ENCODE assay signal across 1 cellular context in genomic region chr1:241992734-241993133, GRCh38.
TF ChIP-seq lines count a peak whose summit lies in the region.

No MANE protein-coding gene starts in this region.

TF ChIP-seq in HEK293, 187 proteins besides CTCF, POLR2A, EP300 and RAD21:
- TF ChIP-seq ZNF600 (tag by site-specific recombination; IDR thresholded peaks at IDR 0.05) (peak; percentile 94), ZNF157 (tag by site-specific recombination; IDR thresholded peaks at IDR 0.05) (no peak), ZNF530 (tag by site-specific recombination; IDR thresholded peaks at IDR 0.05; ENCODE audit: low read depth) (no peak), ZIC2 (tag by site-specific recombination; IDR thresholded peaks at IDR 0.05) (no peak), ZNF514 (tag by site-specific recombination; IDR thresholded peaks at IDR 0.05) (no peak), ZNF140 (tag by site-specific recombination; IDR thresholded peaks at IDR 0.05) (no peak), ZNF174 (tag by site-specific recombination; IDR thresholded peaks at IDR 0.05) (no peak), HOXC10 (CRISPR knock-in tag; IDR thresholded peaks at IDR 0.05) (no peak), ZNF670 (tag by site-specific recombination; IDR thresholded peaks at IDR 0.05; ENCODE audit: low read depth) (no peak), ZNF292 (tag by site-specific recombination; IDR thresholded peaks at IDR 0.05; ENCODE audit: borderline replicate concordance, low read depth) (no peak), ZNF830 (tag by site-specific recombination; IDR thresholded peaks at IDR 0.05; ENCODE audit: low read depth) (no peak), SP7 (tag by site-specific recombination; IDR thresholded peaks at IDR 0.05) (0 out of 2 replicates have a peak, but pooled peaks have one; percentile 23), PBX3 (CRISPR knock-in tag; IDR thresholded peaks at IDR 0.05) (no peak), ZNF274 (IDR thresholded peaks at IDR 0.05; ENCODE audit: low read length) (no peak), ZNF274 (tag by site-specific recombination; IDR thresholded peaks at IDR 0.05; ENCODE audit: borderline replicate concordance) (no peak), ZNF211 (tag by site-specific recombination; IDR thresholded peaks at IDR 0.05; ENCODE audit: low read depth) (no peak), ZNF654 (tag by site-specific recombination; IDR thresholded peaks at IDR 0.05; ENCODE audit: low read depth) (no peak), KLF9 (tag by site-specific recombination; IDR thresholded peaks at IDR 0.05; ENCODE audit: low read depth) (no peak), KLF17 (tag by site-specific recombination; IDR thresholded peaks at IDR 0.05) (0 out of 2 replicates have a peak, but pooled peaks have one; percentile 45), ZBTB26 (tag by site-specific recombination; optimal IDR thresholded peaks at IDR 0.05) (no peak), ZNF311 (tag by site-specific recombination; IDR thresholded peaks at IDR 0.05; ENCODE audit: borderline replicate concordance) (no peak), RBAK (tag by site-specific recombination; IDR thresholded peaks at IDR 0.05) (no peak), ZNF366 (tag by site-specific recombination; conservative IDR thresholded peaks at IDR 0.05) (0 out of 2 replicates have a peak, but pooled peaks have one; percentile 23), ZNF549 (tag by site-specific recombination; IDR thresholded peaks at IDR 0.05) (no peak), ZBTB17 (tag by site-specific recombination; IDR thresholded peaks at IDR 0.05) (peak; percentile 70), ZNF302 (tag by site-specific recombination; IDR thresholded peaks at IDR 0.05; ENCODE audit: low read depth) (no peak), ZNF629 (tag by site-specific recombination; IDR thresholded peaks at IDR 0.05) (0 out of 2 replicates have a peak, but pooled peaks have one; percentile 27), GLI4 (tag by site-specific recombination; IDR thresholded peaks at IDR 0.05) (no peak), GLIS1 (tag by site-specific recombination; IDR thresholded peaks at IDR 0.05) (peak; percentile 28; the same call in 1 of the 2 replicates), OVOL3 (tag by site-specific recombination; IDR thresholded peaks at IDR 0.05) (no peak)
- TF ChIP-seq, protein P1, sequence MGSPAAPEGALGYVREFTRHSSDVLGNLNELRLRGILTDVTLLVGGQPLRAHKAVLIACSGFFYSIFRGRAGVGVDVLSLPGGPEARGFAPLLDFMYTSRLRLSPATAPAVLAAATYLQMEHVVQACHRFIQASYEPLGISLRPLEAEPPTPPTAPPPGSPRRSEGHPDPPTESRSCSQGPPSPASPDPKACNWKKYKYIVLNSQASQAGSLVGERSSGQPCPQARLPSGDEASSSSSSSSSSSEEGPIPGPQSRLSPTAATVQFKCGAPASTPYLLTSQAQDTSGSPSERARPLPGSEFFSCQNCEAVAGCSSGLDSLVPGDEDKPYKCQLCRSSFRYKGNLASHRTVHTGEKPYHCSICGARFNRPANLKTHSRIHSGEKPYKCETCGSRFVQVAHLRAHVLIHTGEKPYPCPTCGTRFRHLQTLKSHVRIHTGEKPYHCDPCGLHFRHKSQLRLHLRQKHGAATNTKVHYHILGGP (tag by site-specific recombination; IDR thresholded peaks at IDR 0.05): no peak
- TF ChIP-seq, protein P2, sequence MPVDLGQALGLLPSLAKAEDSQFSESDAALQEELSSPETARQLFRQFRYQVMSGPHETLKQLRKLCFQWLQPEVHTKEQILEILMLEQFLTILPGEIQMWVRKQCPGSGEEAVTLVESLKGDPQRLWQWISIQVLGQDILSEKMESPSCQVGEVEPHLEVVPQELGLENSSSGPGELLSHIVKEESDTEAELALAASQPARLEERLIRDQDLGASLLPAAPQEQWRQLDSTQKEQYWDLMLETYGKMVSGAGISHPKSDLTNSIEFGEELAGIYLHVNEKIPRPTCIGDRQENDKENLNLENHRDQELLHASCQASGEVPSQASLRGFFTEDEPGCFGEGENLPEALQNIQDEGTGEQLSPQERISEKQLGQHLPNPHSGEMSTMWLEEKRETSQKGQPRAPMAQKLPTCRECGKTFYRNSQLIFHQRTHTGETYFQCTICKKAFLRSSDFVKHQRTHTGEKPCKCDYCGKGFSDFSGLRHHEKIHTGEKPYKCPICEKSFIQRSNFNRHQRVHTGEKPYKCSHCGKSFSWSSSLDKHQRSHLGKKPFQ (tag by site-specific recombination; IDR thresholded peaks at IDR 0.05): no peak
- TF ChIP-seq, protein P3, sequence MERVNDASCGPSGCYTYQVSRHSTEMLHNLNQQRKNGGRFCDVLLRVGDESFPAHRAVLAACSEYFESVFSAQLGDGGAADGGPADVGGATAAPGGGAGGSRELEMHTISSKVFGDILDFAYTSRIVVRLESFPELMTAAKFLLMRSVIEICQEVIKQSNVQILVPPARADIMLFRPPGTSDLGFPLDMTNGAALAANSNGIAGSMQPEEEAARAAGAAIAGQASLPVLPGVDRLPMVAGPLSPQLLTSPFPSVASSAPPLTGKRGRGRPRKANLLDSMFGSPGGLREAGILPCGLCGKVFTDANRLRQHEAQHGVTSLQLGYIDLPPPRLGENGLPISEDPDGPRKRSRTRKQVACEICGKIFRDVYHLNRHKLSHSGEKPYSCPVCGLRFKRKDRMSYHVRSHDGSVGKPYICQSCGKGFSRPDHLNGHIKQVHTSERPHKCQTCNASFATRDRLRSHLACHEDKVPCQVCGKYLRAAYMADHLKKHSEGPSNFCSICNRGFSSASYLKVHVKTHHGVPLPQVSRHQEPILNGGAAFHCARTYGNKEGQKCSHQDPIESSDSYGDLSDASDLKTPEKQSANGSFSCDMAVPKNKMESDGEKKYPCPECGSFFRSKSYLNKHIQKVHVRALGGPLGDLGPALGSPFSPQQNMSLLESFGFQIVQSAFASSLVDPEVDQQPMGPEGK (tag by site-specific recombination; IDR thresholded peaks at IDR 0.05): 0 out of 2 replicates have a peak, but pooled peaks have one; percentile 33
- TF ChIP-seq, protein P4, sequence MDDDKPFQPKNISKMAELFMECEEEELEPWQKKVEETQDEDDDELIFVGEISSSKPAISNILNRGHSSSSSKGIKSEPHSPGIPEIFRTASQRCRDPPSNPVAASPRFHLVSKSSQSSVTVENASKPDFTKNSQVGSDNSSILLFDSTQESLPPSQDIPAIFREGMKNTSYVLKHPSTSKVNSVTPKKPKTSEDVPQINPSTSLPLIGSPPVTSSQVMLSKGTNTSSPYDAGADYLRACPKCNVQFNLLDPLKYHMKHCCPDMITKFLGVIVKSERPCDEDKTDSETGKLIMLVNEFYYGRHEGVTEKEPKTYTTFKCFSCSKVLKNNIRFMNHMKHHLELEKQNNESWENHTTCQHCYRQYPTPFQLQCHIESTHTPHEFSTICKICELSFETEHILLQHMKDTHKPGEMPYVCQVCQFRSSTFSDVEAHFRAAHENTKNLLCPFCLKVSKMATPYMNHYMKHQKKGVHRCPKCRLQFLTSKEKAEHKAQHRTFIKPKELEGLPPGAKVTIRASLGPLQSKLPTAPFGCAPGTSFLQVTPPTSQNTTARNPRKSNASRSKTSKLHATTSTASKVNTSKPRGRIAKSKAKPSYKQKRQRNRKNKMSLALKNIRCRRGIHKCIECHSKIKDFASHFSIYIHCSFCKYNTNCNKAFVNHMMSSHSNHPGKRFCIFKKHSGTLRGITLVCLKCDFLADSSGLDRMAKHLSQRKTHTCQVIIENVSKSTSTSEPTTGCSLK (tag by site-specific recombination; IDR thresholded peaks at IDR 0.05): no peak
- TF ChIP-seq, protein P5, sequence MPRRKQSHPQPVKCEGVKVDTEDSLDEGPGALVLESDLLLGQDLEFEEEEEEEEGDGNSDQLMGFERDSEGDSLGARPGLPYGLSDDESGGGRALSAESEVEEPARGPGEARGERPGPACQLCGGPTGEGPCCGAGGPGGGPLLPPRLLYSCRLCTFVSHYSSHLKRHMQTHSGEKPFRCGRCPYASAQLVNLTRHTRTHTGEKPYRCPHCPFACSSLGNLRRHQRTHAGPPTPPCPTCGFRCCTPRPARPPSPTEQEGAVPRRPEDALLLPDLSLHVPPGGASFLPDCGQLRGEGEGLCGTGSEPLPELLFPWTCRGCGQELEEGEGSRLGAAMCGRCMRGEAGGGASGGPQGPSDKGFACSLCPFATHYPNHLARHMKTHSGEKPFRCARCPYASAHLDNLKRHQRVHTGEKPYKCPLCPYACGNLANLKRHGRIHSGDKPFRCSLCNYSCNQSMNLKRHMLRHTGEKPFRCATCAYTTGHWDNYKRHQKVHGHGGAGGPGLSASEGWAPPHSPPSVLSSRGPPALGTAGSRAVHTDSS (tag by site-specific recombination; IDR thresholded peaks at IDR 0.05): no peak
- TF ChIP-seq, protein P6, sequence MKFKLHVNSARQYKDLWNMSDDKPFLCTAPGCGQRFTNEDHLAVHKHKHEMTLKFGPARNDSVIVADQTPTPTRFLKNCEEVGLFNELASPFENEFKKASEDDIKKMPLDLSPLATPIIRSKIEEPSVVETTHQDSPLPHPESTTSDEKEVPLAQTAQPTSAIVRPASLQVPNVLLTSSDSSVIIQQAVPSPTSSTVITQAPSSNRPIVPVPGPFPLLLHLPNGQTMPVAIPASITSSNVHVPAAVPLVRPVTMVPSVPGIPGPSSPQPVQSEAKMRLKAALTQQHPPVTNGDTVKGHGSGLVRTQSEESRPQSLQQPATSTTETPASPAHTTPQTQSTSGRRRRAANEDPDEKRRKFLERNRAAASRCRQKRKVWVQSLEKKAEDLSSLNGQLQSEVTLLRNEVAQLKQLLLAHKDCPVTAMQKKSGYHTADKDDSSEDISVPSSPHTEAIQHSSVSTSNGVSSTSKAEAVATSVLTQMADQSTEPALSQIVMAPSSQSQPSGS (tag by site-specific recombination; IDR thresholded peaks at IDR 0.05; ENCODE audit: low read depth): no peak
- TF ChIP-seq, protein P7, sequence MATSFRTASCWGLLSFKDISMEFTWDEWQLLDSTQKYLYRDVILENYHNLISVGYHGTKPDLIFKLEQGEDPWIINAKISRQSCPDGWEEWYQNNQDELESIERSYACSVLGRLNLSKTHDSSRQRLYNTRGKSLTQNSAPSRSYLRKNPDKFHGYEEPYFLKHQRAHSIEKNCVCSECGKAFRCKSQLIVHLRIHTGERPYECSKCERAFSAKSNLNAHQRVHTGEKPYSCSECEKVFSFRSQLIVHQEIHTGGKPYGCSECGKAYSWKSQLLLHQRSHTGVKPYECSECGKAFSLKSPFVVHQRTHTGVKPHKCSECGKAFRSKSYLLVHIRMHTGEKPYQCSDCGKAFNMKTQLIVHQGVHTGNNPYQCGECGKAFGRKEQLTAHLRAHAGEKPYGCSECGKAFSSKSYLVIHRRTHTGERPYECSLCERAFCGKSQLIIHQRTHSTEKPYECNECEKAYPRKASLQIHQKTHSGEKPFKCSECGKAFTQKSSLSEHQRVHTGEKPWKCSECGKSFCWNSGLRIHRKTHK (tag by site-specific recombination; IDR thresholded peaks at IDR 0.05): no peak
- TF ChIP-seq, protein P8, sequence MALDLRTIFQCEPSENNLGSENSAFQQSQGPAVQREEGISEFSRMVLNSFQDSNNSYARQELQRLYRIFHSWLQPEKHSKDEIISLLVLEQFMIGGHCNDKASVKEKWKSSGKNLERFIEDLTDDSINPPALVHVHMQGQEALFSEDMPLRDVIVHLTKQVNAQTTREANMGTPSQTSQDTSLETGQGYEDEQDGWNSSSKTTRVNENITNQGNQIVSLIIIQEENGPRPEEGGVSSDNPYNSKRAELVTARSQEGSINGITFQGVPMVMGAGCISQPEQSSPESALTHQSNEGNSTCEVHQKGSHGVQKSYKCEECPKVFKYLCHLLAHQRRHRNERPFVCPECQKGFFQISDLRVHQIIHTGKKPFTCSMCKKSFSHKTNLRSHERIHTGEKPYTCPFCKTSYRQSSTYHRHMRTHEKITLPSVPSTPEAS (tag by site-specific recombination; IDR thresholded peaks at IDR 0.05): no peak
- TF ChIP-seq, protein P9, sequence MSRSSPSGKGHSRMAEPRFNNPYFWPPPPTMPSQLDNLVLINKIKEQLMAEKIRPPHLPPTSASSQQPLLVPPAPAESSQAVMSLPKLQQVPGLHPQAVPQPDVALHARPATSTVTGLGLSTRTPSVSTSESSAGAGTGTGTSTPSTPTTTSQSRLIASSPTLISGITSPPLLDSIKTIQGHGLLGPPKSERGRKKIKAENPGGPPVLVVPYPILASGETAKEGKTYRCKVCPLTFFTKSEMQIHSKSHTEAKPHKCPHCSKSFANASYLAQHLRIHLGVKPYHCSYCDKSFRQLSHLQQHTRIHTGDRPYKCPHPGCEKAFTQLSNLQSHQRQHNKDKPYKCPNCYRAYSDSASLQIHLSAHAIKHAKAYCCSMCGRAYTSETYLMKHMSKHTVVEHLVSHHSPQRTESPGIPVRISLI (tag by site-specific recombination; IDR thresholded peaks at IDR 0.05): no peak
